In the genomic region with DNA sequence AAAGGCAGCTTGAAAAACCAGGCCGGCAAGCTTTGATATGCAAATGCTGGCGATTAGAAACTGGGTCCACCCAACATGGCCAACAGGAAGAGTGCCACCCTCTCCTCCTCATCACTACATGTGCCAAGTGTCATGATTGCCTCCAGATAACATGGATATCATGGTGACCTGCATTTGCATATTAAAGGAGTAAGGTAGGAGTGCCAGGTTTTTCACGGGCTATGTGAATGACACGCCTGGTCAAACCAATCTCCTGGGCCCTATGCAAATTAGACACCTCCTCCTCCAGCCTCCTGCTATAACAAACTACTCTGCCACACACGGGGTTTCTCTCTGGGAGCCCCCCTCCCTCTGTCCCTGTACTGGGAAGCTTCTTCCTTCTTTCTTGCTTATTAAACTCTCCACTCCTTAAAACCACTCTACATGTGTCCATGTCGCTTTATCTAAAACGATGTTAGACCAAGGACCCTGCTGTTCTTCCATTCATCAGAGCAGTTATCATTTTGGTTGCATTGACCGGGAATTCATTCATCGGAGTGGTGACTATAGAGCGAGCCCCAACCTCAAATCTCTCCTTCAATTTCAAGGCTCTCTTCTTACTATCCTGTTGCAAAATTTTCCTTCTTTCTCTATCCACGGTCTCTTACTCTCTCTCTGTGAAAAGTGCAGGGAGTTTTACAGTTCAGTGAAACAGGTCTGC, we compare ENCODE assay signal across 11 cellular contexts. TPM values are rescaled to one million over a fixed set of nuclear protein-coding genes. Genes with fewer than 3 reads are reported as not detected.
DNase-seq lines count a peak whose midpoint lies in the region; ATAC-seq and TF ChIP-seq lines count a peak whose summit lies in the region.
"Had no signal": no experiment of that assay in that cellular context is flagged by ENCODE, and none has a peak within 500 bp of the region (broad histone marks: within the 10 kb centered on the region; RNA-seq: fewer than 3 reads in every experiment).

No MANE protein-coding gene starts in this region.

- ATAC-seq in GM18498 (IDR thresholded peaks at IDR 0.05; ENCODE audit: unreplicated experiment) = peak; percentile 19
- ATAC-seq in HG03108 (IDR thresholded peaks at IDR 0.05; ENCODE audit: unreplicated experiment) = no peak
- ATAC-seq in activated T-cell treated with anti-CD3 and anti-CD28 coated beads, Interleukin-2, amount 50 U/mL, for 4 hours = no peak

- no peak for TF ChIP-seq EP300 in neural cell (conservative IDR thresholded peaks at IDR 0.05; ENCODE audit: poor library complexity, severe bottlenecking)

- H3K4me2 ChIP-seq in Loucy (ENCODE audit: low read depth, low read length, poor library complexity, severe bottlenecking) = peak overlapping the region; percentile 61
- H3K4me2 ChIP-seq in neural cell (ENCODE audit: low read length) = peak overlapping the region; percentile 47

- TF ChIP-seq CTCF in Loucy (conservative IDR thresholded peaks at IDR 0.05; ENCODE audit: low read length) = no peak
- TF ChIP-seq CTCF in dorsolateral prefrontal cortex (IDR thresholded peaks at IDR 0.05 in 54 of 56, conservative IDR thresholded peaks at IDR 0.05 in 2 of 56; ENCODE audit: low read depth in 1 of 56, partially characterized antibody in 56 of 56) = no peak
- TF ChIP-seq CTCF in neural cell (IDR thresholded peaks at IDR 0.05; ENCODE audit: poor library complexity, severe bottlenecking) = no peak

- peaks cover 23% of the 10 kb centered on the region for H3K4me1 ChIP-seq in Loucy (ENCODE audit: insufficient read depth, low read length, poor library complexity, severe bottlenecking)

- H3K36me3 Mint-ChIP-seq in activated T-cell treated with anti-CD3 and anti-CD28 coated beads, Interleukin-2, amount 50 U/mL, for 4 hours (ENCODE audit: insufficient read depth) = no peaks in the 10 kb centered on the region

- H3K9me2 ChIP-seq in Loucy (replicated peaks; ENCODE audit: low read depth, low read length) = no peaks in the 10 kb centered on the region
- H3K9me2 ChIP-seq in neural cell (ENCODE audit: insufficient read depth, low read length) = no peaks in the 10 kb centered on the region

- H4K20me1 ChIP-seq in Loucy (ENCODE audit: insufficient read depth, low read length, poor library complexity, severe bottlenecking) (no peaks in the 10 kb centered on the region), neural cell (ENCODE audit: insufficient read depth) (no peaks in the 10 kb centered on the region)

- no peaks in the 10 kb centered on the region for H3K9me3 ChIP-seq in Loucy (ENCODE audit: insufficient read depth, low read depth, low read length)
- H3K9me3 ChIP-seq in neural cell (ENCODE audit: low read length) = no peaks in the 10 kb centered on the region
- H3K9me3 ChIP-seq: upper lobe of left lung had no signal

- peaks cover 5% of the 10 kb centered on the region; the same call in 1 of the 2 replicates for H3F3A ChIP-seq in Loucy (ENCODE audit: low read depth)
- no peaks in the 10 kb centered on the region for H3F3A ChIP-seq in neural cell (ENCODE audit: insufficient read depth, low read length, poor library complexity, severe bottlenecking)

- H3K4me1 Mint-ChIP-seq in activated T-cell treated with anti-CD3 and anti-CD28 coated beads, Interleukin-2, amount 50 U/mL, for 4 hours (ENCODE audit: low read depth) = peaks cover 22% of the 10 kb centered on the region

- H3K27ac ChIP-seq in dorsolateral prefrontal cortex (peak overlapping the region in 1 of 59 donors; percentile 45), neural cell (ENCODE audit: low read length) (no peak overlapping the region)

- DNase-seq in dorsolateral prefrontal cortex (no peak), NCI-H2227 treated with DMSO at 0.1 percent for 48 hours (lab: John Stamatoyannopoulos, UW) (no peak), NK-92 (lab: John Stamatoyannopoulos, UW; ENCODE audit: unreplicated experiment) (no peak)
- DNase-seq in activated T-cell treated with anti-CD3 and anti-CD28 coated beads, Interleukin-2, amount 50 U/mL, for 4 hours = no peak

- H3K79me2 ChIP-seq in Loucy (ENCODE audit: insufficient read depth, low read length) (no peaks in the 10 kb centered on the region), neural cell (replicated peaks; ENCODE audit: insufficient read depth, low read length) (no peaks in the 10 kb centered on the region)

- H3K27me3 Mint-ChIP-seq in activated T-cell treated with anti-CD3 and anti-CD28 coated beads, Interleukin-2, amount 50 U/mL, for 4 hours (ENCODE audit: low read depth) = peaks cover 10% of the 10 kb centered on the region

- H3K4me3 ChIP-seq in Loucy (ENCODE audit: low read length, poor library complexity, severe bottlenecking) = no peak overlapping the region
- H3K4me3 ChIP-seq in dorsolateral prefrontal cortex = peak overlapping the region in 48 of 59 donors; percentile 2 to 60 (median 36)
- H3K4me3 ChIP-seq in neural cell (ENCODE audit: low read length) = peak overlapping the region; percentile 56

- no peaks in the 10 kb centered on the region for H3K9me3 Mint-ChIP-seq in activated T-cell treated with anti-CD3 and anti-CD28 coated beads, Interleukin-2, amount 50 U/mL, for 4 hours

- no peak for TF ChIP-seq RAD21 in neural cell (conservative IDR thresholded peaks at IDR 0.05)

- H2AFZ ChIP-seq in Loucy (ENCODE audit: low read length) (no peak overlapping the region), neural cell (ENCODE audit: low read depth, low read length) (no peak overlapping the region)

- no peak overlapping the region for H3K9ac ChIP-seq in Loucy (ENCODE audit: low read depth, low read length, poor library complexity, severe bottlenecking)
- no peak overlapping the region for H3K9ac ChIP-seq in neural cell (ENCODE audit: low read length)

- H3K27me3 ChIP-seq in Loucy (ENCODE audit: insufficient read depth, low read length, poor library complexity, severe bottlenecking) (no peaks in the 10 kb centered on the region), dorsolateral prefrontal cortex (peaks cover 0 to 9% (median 0%) of the 10 kb centered on the region in 45 donors), neural cell (ENCODE audit: insufficient read depth, low read depth, low read length) (no peaks in the 10 kb centered on the region)
- H3K27me3 ChIP-seq: upper lobe of left lung had no signal

- intact Hi-C loops in dorsolateral prefrontal cortex (cut with DNase I) = loop anchor here (1.0 to 5.0 kb wide), 4 partner anchors 51 to 419 kb away; no protein-coding TSS in a partner anchor

- no peaks in the 10 kb centered on the region for H3K36me3 ChIP-seq in Loucy (ENCODE audit: insufficient read depth, low read length)
- no peaks in the 10 kb centered on the region for H3K36me3 ChIP-seq in neural cell (ENCODE audit: insufficient read depth, low read length)
- H3K36me3 ChIP-seq: upper lobe of left lung had no signal

- no peak overlapping the region for H3K4me3 Mint-ChIP-seq in activated T-cell treated with anti-CD3 and anti-CD28 coated beads, Interleukin-2, amount 50 U/mL, for 4 hours

TF ChIP-seq in neural cell, 6 proteins besides CTCF, POLR2A, EP300 and RAD21:
- TF ChIP-seq SMC3 (conservative IDR thresholded peaks at IDR 0.05; ENCODE audit: poor library complexity) (no peak), MXI1 (conservative IDR thresholded peaks at IDR 0.05; ENCODE audit: poor library complexity, severe bottlenecking) (no peak), TAF1 (IDR thresholded peaks at IDR 0.05; ENCODE audit: low read depth) (no peak), POLR2AphosphoS5 (IDR thresholded peaks at IDR 0.05) (no peak), EZH2 (IDR thresholded peaks at IDR 0.05; ENCODE audit: borderline replicate concordance, insufficient read depth, low read length, poor library complexity, severe bottlenecking) (no peak)
- TF ChIP-seq, protein P1, sequence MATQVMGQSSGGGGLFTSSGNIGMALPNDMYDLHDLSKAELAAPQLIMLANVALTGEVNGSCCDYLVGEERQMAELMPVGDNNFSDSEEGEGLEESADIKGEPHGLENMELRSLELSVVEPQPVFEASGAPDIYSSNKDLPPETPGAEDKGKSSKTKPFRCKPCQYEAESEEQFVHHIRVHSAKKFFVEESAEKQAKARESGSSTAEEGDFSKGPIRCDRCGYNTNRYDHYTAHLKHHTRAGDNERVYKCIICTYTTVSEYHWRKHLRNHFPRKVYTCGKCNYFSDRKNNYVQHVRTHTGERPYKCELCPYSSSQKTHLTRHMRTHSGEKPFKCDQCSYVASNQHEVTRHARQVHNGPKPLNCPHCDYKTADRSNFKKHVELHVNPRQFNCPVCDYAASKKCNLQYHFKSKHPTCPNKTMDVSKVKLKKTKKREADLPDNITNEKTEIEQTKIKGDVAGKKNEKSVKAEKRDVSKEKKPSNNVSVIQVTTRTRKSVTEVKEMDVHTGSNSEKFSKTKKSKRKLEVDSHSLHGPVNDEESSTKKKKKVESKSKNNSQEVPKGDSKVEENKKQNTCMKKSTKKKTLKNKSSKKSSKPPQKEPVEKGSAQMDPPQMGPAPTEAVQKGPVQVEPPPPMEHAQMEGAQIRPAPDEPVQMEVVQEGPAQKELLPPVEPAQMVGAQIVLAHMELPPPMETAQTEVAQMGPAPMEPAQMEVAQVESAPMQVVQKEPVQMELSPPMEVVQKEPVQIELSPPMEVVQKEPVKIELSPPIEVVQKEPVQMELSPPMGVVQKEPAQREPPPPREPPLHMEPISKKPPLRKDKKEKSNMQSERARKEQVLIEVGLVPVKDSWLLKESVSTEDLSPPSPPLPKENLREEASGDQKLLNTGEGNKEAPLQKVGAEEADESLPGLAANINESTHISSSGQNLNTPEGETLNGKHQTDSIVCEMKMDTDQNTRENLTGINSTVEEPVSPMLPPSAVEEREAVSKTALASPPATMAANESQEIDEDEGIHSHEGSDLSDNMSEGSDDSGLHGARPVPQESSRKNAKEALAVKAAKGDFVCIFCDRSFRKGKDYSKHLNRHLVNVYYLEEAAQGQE (IDR thresholded peaks at IDR 0.05; ENCODE audit: borderline replicate concordance) = no peak

RNA-seq across cellular contexts. Expression of a gene that starts 27.5 kb away (rescaled TPM):
- not detected for total RNA-seq in dorsolateral prefrontal cortex
- polyA plus RNA-seq in neural cell = not detected in 2 replicates
- polyA minus RNA-seq in neural cell = not detected in 2 replicates
- not detected for total RNA-seq in activated T-cell treated with anti-CD3 and anti-CD28 coated beads, Interleukin-2, amount 50 U/mL, for 4 hours
- total RNA-seq: LHCN-M2, mononuclear cell, upper lobe of left lung had no signal

RNA-seq across cellular contexts. Expression of a gene that starts 57.4 kb away (rescaled TPM):
- total RNA-seq in dorsolateral prefrontal cortex = not detected
- not detected in 2 replicates for polyA plus RNA-seq in neural cell
- polyA minus RNA-seq in neural cell = not detected in 2 replicates
- total RNA-seq in activated T-cell treated with anti-CD3 and anti-CD28 coated beads, Interleukin-2, amount 50 U/mL, for 4 hours = not detected
- total RNA-seq: LHCN-M2, mononuclear cell had no signal
